13 cellular contexts compared by ENCODE assay signal in genomic region chr3:27171113-27171512, GRCh38.
DNase-seq lines count a peak whose midpoint lies in the region; ATAC-seq and TF ChIP-seq lines count a peak whose summit lies in the region.
"Had no signal": no experiment of that assay in that cellular context is flagged by ENCODE, and none has a peak within 500 bp of the region (broad histone marks: within the 10 kb centered on the region; RNA-seq: fewer than 3 reads in every experiment).

No MANE protein-coding gene starts in this region.

- 94% methylated on average over 2 of the region's 2 CpGs for WGBS in hepatocyte (ENCODE audit: low lambda C conversion rate, missing lambda C conversion rate)

- H3K79me2 ChIP-seq in hepatocyte: no peaks in the 10 kb centered on the region

- DNase-seq in NOMO-1 treated with dmso at 0.1 percent for 144 hours (lab: John Stamatoyannopoulos, UW; ENCODE audit: unreplicated experiment) (peak; percentile 88), NCI-H2081 (lab: John Stamatoyannopoulos, UW) (no peak), NCI-H82 (lab: John Stamatoyannopoulos, UW) (no peak), activated gamma-delta T cell (lab: John Stamatoyannopoulos, UW) (no peak), hepatocyte (ENCODE audit: low spot score) (no peak)
- DNase-seq: activated gamma-delta T cell treated with Interleukin-2 at 50 U/mL for 16 hours; central memory CD4-positive, alpha-beta T cell; islet precursor cell; NCI-H1694; stimulated activated CD4-positive, alpha-beta T cell treated with anti-CD3 and anti-CD28 coated beads, Interleukin-1b, Interleukin-23, amount 100 ng/mL, for 48 hours had no signal

- H3K27ac ChIP-seq in hepatocyte: no peak overlapping the region

- H3K36me3 ChIP-seq in hepatocyte (replicated peaks; ENCODE audit: insufficient read depth, low read depth): no peaks in the 10 kb centered on the region

- no peaks in the 10 kb centered on the region for H3K27me3 ChIP-seq in hepatocyte

- no peaks in the 10 kb centered on the region for H3K9me2 ChIP-seq in hepatocyte (replicated peaks; ENCODE audit: insufficient read depth)

- no peak overlapping the region for H3K4me3 ChIP-seq in hepatocyte

- peaks cover under 1% of the 10 kb centered on the region for H3K4me1 ChIP-seq in hepatocyte (ENCODE audit: insufficient read depth)

- H2AFZ ChIP-seq in hepatocyte: no peak overlapping the region

- H4K20me1 ChIP-seq in hepatocyte (ENCODE audit: insufficient read depth, poor library complexity, severe bottlenecking): no peaks in the 10 kb centered on the region

- no peak overlapping the region for H3K4me2 ChIP-seq in hepatocyte

- H3K9me3 ChIP-seq in hepatocyte (ENCODE audit: low read depth): no peaks in the 10 kb centered on the region

- ATAC-seq in GM18499 (IDR thresholded peaks at IDR 0.05; ENCODE audit: insufficient read depth, unreplicated experiment) (peak; percentile 97), GM21360 (IDR thresholded peaks at IDR 0.05; ENCODE audit: unreplicated experiment) (peak; percentile 87), HG03097 (IDR thresholded peaks at IDR 0.05; ENCODE audit: low FRiP score, unreplicated experiment) (peak; percentile 66)

- TF ChIP-seq CTCF in hepatocyte (IDR thresholded peaks at IDR 0.05; ENCODE audit: poor library complexity): no peak
